Comparison of ENCODE assay signal across 12 cellular contexts in genomic region chr2:134169788-134170187, GRCh38.
DNase-seq lines count a peak whose midpoint lies in the region; ATAC-seq and FAIRE-seq lines count a peak whose summit lies in the region.
"Had no signal": no experiment of that assay in that cellular context is flagged by ENCODE, and none has a peak within 500 bp of the region (broad histone marks: within the 10 kb centered on the region; RNA-seq: fewer than 3 reads in every experiment).

No MANE protein-coding gene starts in this region.

- no peaks in the 10 kb centered on the region for H3K27me3 Mint-ChIP-seq in T-helper 17 cell
- no peaks in the 10 kb centered on the region for H3K27me3 Mint-ChIP-seq in stimulated activated memory B cell treated with anti-CD40 and anti-IgM and Interleukin-4, amounts not matched to agents 10 μg/mL and 1 μg/mL and 100 μg/mL, for 72 hours
- H3K27me3 Mint-ChIP-seq: activated CD4-positive, alpha-beta T cell treated with anti-CD3 and anti-CD28 coated beads, Interleukin-2, amount 10 ng/mL, durations not matched to agents 7 days and 5 days had no signal

- no peak overlapping the region for H3K4me3 Mint-ChIP-seq in T-helper 17 cell
- no peak overlapping the region for H3K4me3 Mint-ChIP-seq in stimulated activated memory B cell treated with anti-CD40 and anti-IgM and Interleukin-4, amounts not matched to agents 10 μg/mL and 1 μg/mL and 100 μg/mL, for 72 hours
- H3K4me3 Mint-ChIP-seq: activated CD4-positive, alpha-beta T cell treated with anti-CD3 and anti-CD28 coated beads, Interleukin-2, amount 10 ng/mL, durations not matched to agents 7 days and 5 days had no signal

- no peaks in the 10 kb centered on the region for H3K9me3 ChIP-seq in T-helper 17 cell (ENCODE audit: control insufficient read depth, low read length, poor library complexity, severe bottlenecking)
- H3K9me3 ChIP-seq: uterus had no signal

- H3K9me3 Mint-ChIP-seq in stimulated activated memory B cell treated with anti-CD40 and anti-IgM and Interleukin-4, amounts not matched to agents 10 μg/mL and 1 μg/mL and 100 μg/mL, for 72 hours = no peaks in the 10 kb centered on the region
- H3K9me3 Mint-ChIP-seq: activated CD4-positive, alpha-beta T cell treated with anti-CD3 and anti-CD28 coated beads, Interleukin-2, amount 10 ng/mL, durations not matched to agents 7 days and 5 days had no signal

- intact Hi-C loops in Right ventricle myocardium superior (cut with DNase I) = no loop called here

- H3K4me1 Mint-ChIP-seq in T-helper 17 cell = peaks cover 73% of the 10 kb centered on the region
- peaks cover 79% of the 10 kb centered on the region for H3K4me1 Mint-ChIP-seq in stimulated activated memory B cell treated with anti-CD40 and anti-IgM and Interleukin-4, amounts not matched to agents 10 μg/mL and 1 μg/mL and 100 μg/mL, for 72 hours

- peak overlapping the region; percentile 78 for H3K27ac Mint-ChIP-seq in T-helper 17 cell
- peak overlapping the region; percentile 47 for H3K27ac Mint-ChIP-seq in stimulated activated memory B cell treated with anti-CD40 and anti-IgM and Interleukin-4, amounts not matched to agents 10 μg/mL and 1 μg/mL and 100 μg/mL, for 72 hours
- H3K27ac Mint-ChIP-seq: activated CD4-positive, alpha-beta T cell treated with anti-CD3 and anti-CD28 coated beads, Interleukin-2, amount 10 ng/mL, durations not matched to agents 7 days and 5 days had no signal

- H3K36me3 Mint-ChIP-seq in T-helper 17 cell (ENCODE audit: low read depth) = no peaks in the 10 kb centered on the region
- H3K36me3 Mint-ChIP-seq in stimulated activated memory B cell treated with anti-CD40 and anti-IgM and Interleukin-4, amounts not matched to agents 10 μg/mL and 1 μg/mL and 100 μg/mL, for 72 hours = peaks cover 14% of the 10 kb centered on the region

- peak; percentile 74 for DNase-seq in activated effector memory CD4-positive, alpha-beta T cell treated with anti-CD3 and anti-CD28 coated beads, Interleukin-2, amount 50 U/mL, for 16 hours
- no peak for DNase-seq in activated effector memory CD4-positive, alpha-beta T cell treated with Interleukin-2 at 50 U/mL for 16 hours
- DNase-seq in T-helper 17 cell (no peak), frontal cortex (ENCODE audit: low spot score in 2 of 2) (no peak), Right ventricle myocardium superior (no peak)
- DNase-seq: activated CD4-positive, alpha-beta T cell treated with anti-CD3 and anti-CD28 coated beads, Interleukin-2, amount 10 ng/mL, durations not matched to agents 7 days and 5 days; SHP77; uterus had no signal

- FAIRE-seq in frontal cortex (lab: Jason Lieb, UNC) = no peak
- FAIRE-seq: H1 had no signal

- ATAC-seq in HG02588 (IDR thresholded peaks at IDR 0.05; ENCODE audit: unreplicated experiment) = peak; percentile 45
- ATAC-seq in T-helper 17 cell = peak; percentile 50
- peak; percentile 86 for ATAC-seq in stimulated activated memory B cell treated with anti-CD40 and anti-IgM and Interleukin-4, amounts not matched to agents 10 μg/mL and 1 μg/mL and 100 μg/mL, for 72 hours
- ATAC-seq in HG02840 (IDR thresholded peaks at IDR 0.05; ENCODE audit: low FRiP score, unreplicated experiment) = no peak
- ATAC-seq in Right ventricle myocardium superior (ENCODE audit: poor library complexity) = no peak

Comparison
In these comparisons a context has a peak if more than half of its experiments do, and no peak if none do; other contexts are left out.
1. ATAC-seq: peak in HG02588 (single experiment), T-helper 17 cell (single experiment) and stimulated activated memory B cell treated with anti-CD40 and anti-IgM and Interleukin-4, amounts not matched to agents 10 μg/mL and 1 μg/mL and 100 μg/mL, for 72 hours (single experiment); none in HG02840 (single experiment) and Right ventricle myocardium superior (single experiment).